Comparison of ENCODE assay signal across 7 cellular contexts in the genomic region with DNA sequence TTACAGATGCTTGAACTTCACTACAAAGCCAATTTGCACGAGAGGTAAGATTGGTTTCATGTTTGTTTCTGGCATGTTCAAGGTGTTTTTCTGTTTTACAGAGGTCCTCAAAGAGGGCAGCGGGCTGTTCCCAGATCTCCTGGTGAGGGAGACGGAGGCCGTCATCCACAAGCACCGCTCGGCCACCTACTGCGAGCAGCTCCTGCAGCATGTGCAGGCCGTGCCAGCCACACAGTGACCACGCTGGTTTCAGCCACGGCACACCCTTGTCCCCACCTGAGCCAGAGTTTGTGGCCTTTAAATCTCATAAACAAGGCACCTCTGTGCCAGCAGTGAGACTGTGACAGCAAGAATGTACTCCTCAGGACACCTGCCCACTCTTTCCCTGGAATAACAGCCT.
"Had no signal": no experiment of that assay in that cellular context is flagged by ENCODE, and none has a peak within 500 bp of the region (broad histone marks: within the 10 kb centered on the region; RNA-seq: fewer than 3 reads in every experiment).

No MANE protein-coding gene starts in this region.

- H3K4me3 ChIP-seq: GM23248, HAP-1, K562 had no signal

- H3K9me3 ChIP-seq: HAP-1 had no signal

- H3K4me1 ChIP-seq: HAP-1 had no signal

- DNase-seq: GM23248, GOT3, H7, HFFc6, IMR-90 had no signal

- H3K9ac ChIP-seq: GM23248 had no signal

- H2AFZ ChIP-seq: GM23248 had no signal

- H3K27ac ChIP-seq: GM23248 had no signal

- FAIRE-seq: K562 had no signal
